Comparison of ENCODE assay signal across 19 cellular contexts in genomic region chr17:35709874-35710273, GRCh38. TPM values are rescaled to one million over a fixed set of nuclear protein-coding genes. Genes with fewer than 3 reads are reported as not detected.
DNase-seq lines count a peak whose midpoint lies in the region; ATAC-seq and TF ChIP-seq lines count a peak whose summit lies in the region.
"Had no signal": no experiment of that assay in that cellular context is flagged by ENCODE, and none has a peak within 500 bp of the region (broad histone marks: within the 10 kb centered on the region; RNA-seq: fewer than 3 reads in every experiment).

No MANE protein-coding gene starts in this region.

- H3K4me2 ChIP-seq in PC-9 = no peak overlapping the region
- H3K4me2 ChIP-seq: BLaER1, hepatocyte had no signal

- peaks cover 3% of the 10 kb centered on the region; the same call in 1 of the 2 replicates for H3K36me3 ChIP-seq in PC-9 (ENCODE audit: low read depth)

- no peaks in the 10 kb centered on the region for H3K79me2 ChIP-seq in PC-9 (ENCODE audit: low read depth)
- H3K79me2 ChIP-seq: hepatocyte had no signal

- CTCF ChIA-PET in CD4-positive, alpha-beta T cell (lab: Charles Lee) = interaction anchor here (1.2 kb wide), 1 partner anchor 14 kb away, joined by 4 read pairs; no protein-coding TSS in a partner anchor
- CTCF ChIA-PET in WTC11 (lab: Charles Lee) = no interaction called here
- CTCF ChIA-PET in PC-9 (lab: Charles Lee) = no interaction called here

- H3K4me3 ChIP-seq in PC-9 = no peak overlapping the region
- H3K4me3 ChIP-seq: BLaER1, hepatocyte, SJCRH30, skin epidermis, testis had no signal

- no peak overlapping the region for H3K4me3 Mint-ChIP-seq in CD4-positive, alpha-beta T cell
- H3K4me3 Mint-ChIP-seq in brain = peak overlapping the region in 2 of 5 experiments; percentile 31 to 40
- H3K4me3 Mint-ChIP-seq in WTC11 = no peak overlapping the region
- H3K4me3 Mint-ChIP-seq: dendritic cell treated with granulocyte-macrophage colony-stimulating factor and Interleukin-4, amounts not matched to agents 40 ng/mL and 50 ng/mL, for 4 days had no signal

- BruUV-seq in PC-9 (replicated peaks; lab: Mats Ljungman, UMichigan) = no TSS peak

- POLR2A ChIA-PET in CD4-positive, alpha-beta T cell (lab: Charles Lee) = interaction anchor here (0.9 kb wide), 1 partner anchor 21 kb away, joined by 4 read pairs; no protein-coding TSS in a partner anchor
- POLR2A ChIA-PET in WTC11 (lab: Charles Lee) = no interaction called here
- POLR2A ChIA-PET in PC-9 (lab: Charles Lee; ENCODE audit: unreplicated experiment) = no interaction called here

- H3K4me1 ChIP-seq in PC-9 (replicated peaks; ENCODE audit: insufficient read depth) = no peaks in the 10 kb centered on the region

- H2AFZ ChIP-seq in PC-9 = no peak overlapping the region
- H2AFZ ChIP-seq: hepatocyte had no signal

- intact Hi-C loops in CD4-positive, alpha-beta T cell (cut with DNase I, micrococcal nuclease) = no loop called here
- intact Hi-C loops in PC-9 (cut with micrococcal nuclease; ENCODE audit: unreplicated experiment) = no loop called here

- DNase-seq in CD4-positive, alpha-beta T cell = no peak
- DNase-seq in NCI-H1694 (lab: John Stamatoyannopoulos, UW) = peak; percentile 61
- peak; percentile 67 for DNase-seq in left lobe of liver (ENCODE audit: low spot score)
- no peak for DNase-seq in WTC11 (ENCODE audit: low spot score)
- no peak for DNase-seq in dermis blood vessel endothelial cell
- DNase-seq in PC-9 = no peak
- DNase-seq: activated CD4-positive, alpha-beta T cell treated with anti-CD3 and anti-CD28 coated beads for 1 hour; activated gamma-delta T cell; MV-4-11; nucleus accumbens; SJCRH30; testis had no signal

- no peak for TF ChIP-seq CTCF in CD4-positive, alpha-beta T cell (IDR thresholded peaks at IDR 0.05)
- TF ChIP-seq CTCF in brain (conservative IDR thresholded peaks at IDR 0.05) (no peak), WTC11 (IDR thresholded peaks at IDR 0.05) (no peak), PC-9 (conservative IDR thresholded peaks at IDR 0.05) (no peak)

- H3K9me3 ChIP-seq in CD4-positive, alpha-beta T cell (ENCODE audit: control insufficient read depth, low read length) = no peaks in the 10 kb centered on the region
- H3K9me3 ChIP-seq in PC-9 (ENCODE audit: insufficient read depth, low read depth) = no peaks in the 10 kb centered on the region
- H3K9me3 ChIP-seq: BLaER1, SJCRH30, testis had no signal

- ATAC-seq in CD4-positive, alpha-beta T cell (ENCODE audit: poor library complexity) = no peak
- ATAC-seq in left lobe of liver (peak; percentile 65), WTC11 (no peak)

- H3K4me1 Mint-ChIP-seq in CD4-positive, alpha-beta T cell (ENCODE audit: low read depth) = peaks cover 60% of the 10 kb centered on the region
- peaks cover 36% of the 10 kb centered on the region for H3K4me1 Mint-ChIP-seq in brain
- H3K4me1 Mint-ChIP-seq in WTC11 = no peaks in the 10 kb centered on the region

- H3K36me3 Mint-ChIP-seq in CD4-positive, alpha-beta T cell (ENCODE audit: low read depth) = peaks cover 46% of the 10 kb centered on the region
- H3K36me3 Mint-ChIP-seq in brain (peaks cover 41% of the 10 kb centered on the region), WTC11 (peaks cover 30% of the 10 kb centered on the region)

- H3K27me3 Mint-ChIP-seq in CD4-positive, alpha-beta T cell = no peaks in the 10 kb centered on the region
- H3K27me3 Mint-ChIP-seq in brain (no peaks in the 10 kb centered on the region), WTC11 (ENCODE audit: low read depth) (no peaks in the 10 kb centered on the region)
- H3K27me3 Mint-ChIP-seq: dendritic cell treated with granulocyte-macrophage colony-stimulating factor and Interleukin-4, amounts not matched to agents 40 ng/mL and 50 ng/mL, for 4 days; IgD-negative memory B cell had no signal

- no peaks in the 10 kb centered on the region for H3K9me3 Mint-ChIP-seq in CD4-positive, alpha-beta T cell
- no peaks in the 10 kb centered on the region for H3K9me3 Mint-ChIP-seq in brain
- no peaks in the 10 kb centered on the region for H3K9me3 Mint-ChIP-seq in WTC11
- H3K9me3 Mint-ChIP-seq: dendritic cell treated with granulocyte-macrophage colony-stimulating factor and Interleukin-4, amounts not matched to agents 40 ng/mL and 50 ng/mL, for 4 days; IgD-negative memory B cell had no signal

- H3K27ac ChIP-seq in CD4-positive, alpha-beta T cell (ENCODE audit: low read depth, low read length) = no peak overlapping the region
- no peak overlapping the region for H3K27ac ChIP-seq in PC-9
- H3K27ac ChIP-seq: BLaER1, hepatocyte, SJCRH30, skin epidermis, testis had no signal

- no peaks in the 10 kb centered on the region for H3K9me2 ChIP-seq in PC-9 (ENCODE audit: insufficient read depth)

- no peaks in the 10 kb centered on the region; the same call in 1 of the 2 replicates for H4K20me1 ChIP-seq in PC-9 (ENCODE audit: insufficient read depth)

- H3K27ac Mint-ChIP-seq in CD4-positive, alpha-beta T cell = peak overlapping the region; percentile 21
- H3K27ac Mint-ChIP-seq in brain (peak overlapping the region in 4 of 5 experiments; percentile 33 to 91 (median 62)), WTC11 (no peak overlapping the region)
- H3K27ac Mint-ChIP-seq: dendritic cell treated with granulocyte-macrophage colony-stimulating factor and Interleukin-4, amounts not matched to agents 40 ng/mL and 50 ng/mL, for 4 days; IgD-negative memory B cell had no signal

- no peaks in the 10 kb centered on the region for H3K27me3 ChIP-seq in CD4-positive, alpha-beta T cell (ENCODE audit: control insufficient read depth, insufficient read depth, low read length)
- no peaks in the 10 kb centered on the region for H3K27me3 ChIP-seq in PC-9 (ENCODE audit: insufficient read depth, low read depth)
- H3K27me3 ChIP-seq: BLaER1, hepatocyte, SJCRH30, testis had no signal

- H3F3A ChIP-seq in PC-9 (ENCODE audit: insufficient read depth, low read depth) = no peaks in the 10 kb centered on the region

TF ChIP-seq in WTC11, 78 proteins besides CTCF, POLR2A, EP300 and RAD21 (continues in another document):
- TF ChIP-seq IRF1 (CRISPR knock-in tag; IDR thresholded peaks at IDR 0.05) (no peak), ZBTB43 (CRISPR knock-in tag; IDR thresholded peaks at IDR 0.05) (no peak), ZMAT4 (CRISPR knock-in tag; IDR thresholded peaks at IDR 0.05) (no peak), USF2 (CRISPR knock-in tag; IDR thresholded peaks at IDR 0.05) (no peak), TEAD1 (CRISPR knock-in tag; IDR thresholded peaks at IDR 0.05) (no peak), ZNF121 (CRISPR knock-in tag; IDR thresholded peaks at IDR 0.05) (no peak), GTF2I (CRISPR knock-in tag; conservative IDR thresholded peaks at IDR 0.05) (no peak), CREM (CRISPR knock-in tag; IDR thresholded peaks at IDR 0.05) (no peak)

RNA-seq across cellular contexts. Expression of gene RASL10B, which starts 21.6 kb away (rescaled TPM):
- total RNA-seq in CD4-positive, alpha-beta T cell = under 1 TPM; 0.22 to 0.47 TPM
- 12.6 TPM for polyA plus RNA-seq in brain (ENCODE audit: insufficient read depth, low read depth, low replicate concordance)
- total RNA-seq in left lobe of liver = 2.3 TPM
- 17.4 to 25.4 TPM (median 25.3 TPM) in 3 replicates for total RNA-seq in WTC11 (2021)
- under 0.01 and 0.09 TPM in 2 replicates for total RNA-seq in dermis blood vessel endothelial cell
- total RNA-seq in PC-9 (2021) = 0.11 and 0.20 TPM in 2 replicates
- polyA plus RNA-seq: IgD-negative memory B cell had no signal

RNA-seq across cellular contexts. Expression of gene GAS2L2, which starts 43.2 kb away (rescaled TPM):
- total RNA-seq in CD4-positive, alpha-beta T cell = under 1 TPM; 0.19 to 0.22 TPM
- not detected for polyA plus RNA-seq in brain (ENCODE audit: insufficient read depth, low read depth, low replicate concordance)
- total RNA-seq in left lobe of liver (not detected), WTC11 (2021) (0.07 to 0.30 TPM (median 0.15 TPM) in 3 replicates), dermis blood vessel endothelial cell (0.05 and 0.17 TPM in 2 replicates), PC-9 (2021) (not detected in 2 replicates)
- total RNA-seq: hepatocyte, kidney epithelial cell, SJCRH30 had no signal
- polyA plus RNA-seq: hepatocyte, IgD-negative memory B cell had no signal

RNA-seq across cellular contexts. Expression of gene C17orf50, which starts 50.8 kb away (rescaled TPM):
- not detected for total RNA-seq in CD4-positive, alpha-beta T cell
- polyA plus RNA-seq in brain (ENCODE audit: insufficient read depth, low read depth, low replicate concordance) = 0.68 TPM
- total RNA-seq in left lobe of liver = not detected
- 0.30 to 0.89 TPM (median 0.35 TPM) in 3 replicates for total RNA-seq in WTC11 (2021)
- total RNA-seq in dermis blood vessel endothelial cell = not detected in 2 replicates
- not detected in 2 replicates for total RNA-seq in PC-9 (2021)
- total RNA-seq: hepatocyte, kidney epithelial cell, SJCRH30 had no signal
- polyA plus RNA-seq: hepatocyte, IgD-negative memory B cell had no signal

Comparison
In these comparisons a context has a peak if more than half of its experiments do, and no peak if none do; other contexts are left out.
1. DNase-seq: peak in NCI-H1694 (single experiment) and left lobe of liver (single experiment); none in CD4-positive, alpha-beta T cell (0 of 10), WTC11 (single experiment), dermis blood vessel endothelial cell (single experiment) and PC-9 (0 of 2).